ENCODE assay signal across 9 cellular contexts in genomic region chr1:230633469-230633868, GRCh38.
"Had no signal": no experiment of that assay in that cellular context is flagged by ENCODE, and none has a peak within 500 bp of the region (broad histone marks: within the 10 kb centered on the region; RNA-seq: fewer than 3 reads in every experiment).

No MANE protein-coding gene starts in this region.

- H3K27ac ChIP-seq: gastroesophageal sphincter, neural progenitor cell, ovary, skin epidermis, thyroid gland had no signal

- H3K9ac ChIP-seq: neural progenitor cell had no signal

- H3K36me3 ChIP-seq: gastroesophageal sphincter, neural progenitor cell, ovary, thyroid gland had no signal

- H3K9me3 Mint-ChIP-seq: activated B cell treated with CpG ODN at 0.5 μM for 24 hours; activated CD4-positive, alpha-beta T cell treated with anti-CD3 and anti-CD28 coated beads, Interleukin-2, amount 10 ng/mL, durations not matched to agents 24 days and 14 days; activated naive CD4-positive, alpha-beta T cell treated with anti-CD3 and anti-CD28 coated beads, Interleukin-2, amount 10 ng/mL, durations not matched to agents 7 days and 5 days; mesothelial cell of epicardium had no signal

- H3K4me1 ChIP-seq: gastroesophageal sphincter, neural progenitor cell, thyroid gland had no signal

- H3K36me3 Mint-ChIP-seq: activated naive CD4-positive, alpha-beta T cell treated with anti-CD3 and anti-CD28 coated beads, Interleukin-2, amount 10 ng/mL, durations not matched to agents 7 days and 5 days; mesothelial cell of epicardium; neural progenitor cell had no signal

- ATAC-seq: gastroesophageal sphincter had no signal

- H3K4me3 Mint-ChIP-seq: activated B cell treated with CpG ODN at 0.5 μM for 24 hours; activated CD4-positive, alpha-beta T cell treated with anti-CD3 and anti-CD28 coated beads, Interleukin-2, amount 10 ng/mL, durations not matched to agents 24 days and 14 days; activated naive CD4-positive, alpha-beta T cell treated with anti-CD3 and anti-CD28 coated beads, Interleukin-2, amount 10 ng/mL, durations not matched to agents 7 days and 5 days; mesothelial cell of epicardium; neural progenitor cell had no signal

- H3K27me3 ChIP-seq: ovary, thyroid gland had no signal

- H3K4me2 ChIP-seq: neural progenitor cell had no signal

- H3K4me1 Mint-ChIP-seq: activated B cell treated with CpG ODN at 0.5 μM for 24 hours; activated naive CD4-positive, alpha-beta T cell treated with anti-CD3 and anti-CD28 coated beads, Interleukin-2, amount 10 ng/mL, durations not matched to agents 7 days and 5 days; mesothelial cell of epicardium had no signal

- H3K4me3 ChIP-seq: gastroesophageal sphincter, neural progenitor cell, ovary, skin epidermis, thyroid gland had no signal

- H3K27ac Mint-ChIP-seq: activated B cell treated with CpG ODN at 0.5 μM for 24 hours; activated CD4-positive, alpha-beta T cell treated with anti-CD3 and anti-CD28 coated beads, Interleukin-2, amount 10 ng/mL, durations not matched to agents 24 days and 14 days; activated naive CD4-positive, alpha-beta T cell treated with anti-CD3 and anti-CD28 coated beads, Interleukin-2, amount 10 ng/mL, durations not matched to agents 7 days and 5 days; mesothelial cell of epicardium; neural progenitor cell had no signal

- H3K9me3 ChIP-seq: gastroesophageal sphincter, ovary, thyroid gland had no signal

- DNase-seq: activated B cell treated with CpG ODN at 0.5 μM for 24 hours; activated CD4-positive, alpha-beta T cell treated with anti-CD3 and anti-CD28 coated beads, Interleukin-2, amount 10 ng/mL, durations not matched to agents 24 days and 14 days; activated naive CD4-positive, alpha-beta T cell treated with anti-CD3 and anti-CD28 coated beads, Interleukin-2, amount 10 ng/mL, durations not matched to agents 7 days and 5 days; ovary; thyroid gland had no signal
